ENCODE assay signal across 1 cellular context in genomic region chr1:198158766-198159589, GRCh38.
TF ChIP-seq lines count a peak whose summit lies in the region.

No MANE protein-coding gene starts in this region.

TF ChIP-seq in HepG2, 621 proteins besides CTCF, POLR2A, EP300 and RAD21 (continued from another document and continues in another):
- TF ChIP-seq, protein P1, sequence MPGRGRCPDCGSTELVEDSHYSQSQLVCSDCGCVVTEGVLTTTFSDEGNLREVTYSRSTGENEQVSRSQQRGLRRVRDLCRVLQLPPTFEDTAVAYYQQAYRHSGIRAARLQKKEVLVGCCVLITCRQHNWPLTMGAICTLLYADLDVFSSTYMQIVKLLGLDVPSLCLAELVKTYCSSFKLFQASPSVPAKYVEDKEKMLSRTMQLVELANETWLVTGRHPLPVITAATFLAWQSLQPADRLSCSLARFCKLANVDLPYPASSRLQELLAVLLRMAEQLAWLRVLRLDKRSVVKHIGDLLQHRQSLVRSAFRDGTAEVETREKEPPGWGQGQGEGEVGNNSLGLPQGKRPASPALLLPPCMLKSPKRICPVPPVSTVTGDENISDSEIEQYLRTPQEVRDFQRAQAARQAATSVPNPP (CRISPR knock-in tag; IDR thresholded peaks at IDR 0.05) = no peak
- TF ChIP-seq THYN1 (CRISPR knock-in tag; IDR thresholded peaks at IDR 0.05; ENCODE audit: borderline replicate concordance, low read depth) (no peak), ZSCAN12 (CRISPR knock-in tag; IDR thresholded peaks at IDR 0.05) (no peak), ZNF784 (CRISPR knock-in tag; IDR thresholded peaks at IDR 0.05; ENCODE audit: borderline replicate concordance) (peak; percentile 70; the same call in 1 of the 2 replicates), POLR2AphosphoS2 (IDR thresholded peaks at IDR 0.05; ENCODE audit: low read depth, low read length) (no peak), ZNF569 (CRISPR knock-in tag; IDR thresholded peaks at IDR 0.05; ENCODE audit: borderline replicate concordance) (no peak), RFXAP (CRISPR knock-in tag; IDR thresholded peaks at IDR 0.05; ENCODE audit: borderline replicate concordance) (no peak), IKZF4 (CRISPR knock-in tag; IDR thresholded peaks at IDR 0.05; ENCODE audit: borderline replicate concordance, low read depth, not compliant biosample characterization) (no peak), TCF7 (IDR thresholded peaks at IDR 0.05; ENCODE audit: low read depth) (no peak), ATF7-NPFF (CRISPR knock-in tag; IDR thresholded peaks at IDR 0.05; ENCODE audit: low read depth) (0 out of 2 replicates have a peak, but pooled peaks have one; percentile 47), FOXC1 (CRISPR knock-in tag; IDR thresholded peaks at IDR 0.05; ENCODE audit: borderline replicate concordance) (no peak), ZNF598 (CRISPR knock-in tag; IDR thresholded peaks at IDR 0.05; ENCODE audit: borderline replicate concordance) (no peak), ZNF550 (CRISPR knock-in tag; IDR thresholded peaks at IDR 0.05; ENCODE audit: borderline replicate concordance) (no peak), ZFP41 (CRISPR knock-in tag; IDR thresholded peaks at IDR 0.05; ENCODE audit: borderline replicate concordance) (no peak), ZNF709 (CRISPR knock-in tag; IDR thresholded peaks at IDR 0.05) (0 out of 2 replicates have a peak, but pooled peaks have one; percentile 45), ZNF318 (CRISPR knock-in tag; IDR thresholded peaks at IDR 0.05) (no peak), ZNF430 (CRISPR knock-in tag; IDR thresholded peaks at IDR 0.05) (0 out of 2 replicates have a peak, but pooled peaks have one; percentile 24), ARNTL (CRISPR knock-in tag; IDR thresholded peaks at IDR 0.05) (no peak), SNRNP70 (IDR thresholded peaks at IDR 0.05; ENCODE audit: low read depth, low read length) (no peak), ZFP36 (IDR thresholded peaks at IDR 0.05; ENCODE audit: borderline replicate concordance, low read depth, low read length, partially characterized antibody) (no peak), SYNCRIP (IDR thresholded peaks at IDR 0.05; ENCODE audit: insufficient read depth, low read depth, low read length) (no peak), ZNF205 (CRISPR knock-in tag; IDR thresholded peaks at IDR 0.05) (no peak), HNF1B (CRISPR knock-in tag; IDR thresholded peaks at IDR 0.05) (no peak), HMGA1 (CRISPR knock-in tag; conservative IDR thresholded peaks at IDR 0.05) (no peak), ARID4A (CRISPR knock-in tag; IDR thresholded peaks at IDR 0.05; ENCODE audit: borderline replicate concordance) (peak; percentile 60; the same call in 1 of the 2 replicates), AGO2 (optimal IDR thresholded peaks at IDR 0.05; ENCODE audit: low read depth, low read length) (no peak), MYC (CRISPR knock-in tag; IDR thresholded peaks at IDR 0.05; ENCODE audit: borderline replicate concordance) (peak; percentile 54; the same call in 1 of the 2 replicates), CBX1 (IDR thresholded peaks at IDR 0.05; ENCODE audit: low read depth) (no peak), ZNF547 (CRISPR knock-in tag; IDR thresholded peaks at IDR 0.05) (peak; percentile 49; the same call in 1 of the 2 replicates), FLYWCH1 (CRISPR knock-in tag; IDR thresholded peaks at IDR 0.05) (no peak), ZNF350 (CRISPR knock-in tag; IDR thresholded peaks at IDR 0.05; ENCODE audit: borderline replicate concordance, low read depth) (0 out of 2 replicates have a peak, but pooled peaks have one; percentile 38), NRL (CRISPR knock-in tag; IDR thresholded peaks at IDR 0.05; ENCODE audit: borderline replicate concordance) (no peak), ZNF678 (CRISPR knock-in tag; IDR thresholded peaks at IDR 0.05) (no peak)
- TF ChIP-seq, protein P2, sequence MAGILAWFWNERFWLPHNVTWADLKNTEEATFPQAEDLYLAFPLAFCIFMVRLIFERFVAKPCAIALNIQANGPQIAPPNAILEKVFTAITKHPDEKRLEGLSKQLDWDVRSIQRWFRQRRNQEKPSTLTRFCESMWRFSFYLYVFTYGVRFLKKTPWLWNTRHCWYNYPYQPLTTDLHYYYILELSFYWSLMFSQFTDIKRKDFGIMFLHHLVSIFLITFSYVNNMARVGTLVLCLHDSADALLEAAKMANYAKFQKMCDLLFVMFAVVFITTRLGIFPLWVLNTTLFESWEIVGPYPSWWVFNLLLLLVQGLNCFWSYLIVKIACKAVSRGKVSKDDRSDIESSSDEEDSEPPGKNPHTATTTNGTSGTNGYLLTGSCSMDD (CRISPR knock-in tag; IDR thresholded peaks at IDR 0.05) = no peak
- TF ChIP-seq, protein P3, sequence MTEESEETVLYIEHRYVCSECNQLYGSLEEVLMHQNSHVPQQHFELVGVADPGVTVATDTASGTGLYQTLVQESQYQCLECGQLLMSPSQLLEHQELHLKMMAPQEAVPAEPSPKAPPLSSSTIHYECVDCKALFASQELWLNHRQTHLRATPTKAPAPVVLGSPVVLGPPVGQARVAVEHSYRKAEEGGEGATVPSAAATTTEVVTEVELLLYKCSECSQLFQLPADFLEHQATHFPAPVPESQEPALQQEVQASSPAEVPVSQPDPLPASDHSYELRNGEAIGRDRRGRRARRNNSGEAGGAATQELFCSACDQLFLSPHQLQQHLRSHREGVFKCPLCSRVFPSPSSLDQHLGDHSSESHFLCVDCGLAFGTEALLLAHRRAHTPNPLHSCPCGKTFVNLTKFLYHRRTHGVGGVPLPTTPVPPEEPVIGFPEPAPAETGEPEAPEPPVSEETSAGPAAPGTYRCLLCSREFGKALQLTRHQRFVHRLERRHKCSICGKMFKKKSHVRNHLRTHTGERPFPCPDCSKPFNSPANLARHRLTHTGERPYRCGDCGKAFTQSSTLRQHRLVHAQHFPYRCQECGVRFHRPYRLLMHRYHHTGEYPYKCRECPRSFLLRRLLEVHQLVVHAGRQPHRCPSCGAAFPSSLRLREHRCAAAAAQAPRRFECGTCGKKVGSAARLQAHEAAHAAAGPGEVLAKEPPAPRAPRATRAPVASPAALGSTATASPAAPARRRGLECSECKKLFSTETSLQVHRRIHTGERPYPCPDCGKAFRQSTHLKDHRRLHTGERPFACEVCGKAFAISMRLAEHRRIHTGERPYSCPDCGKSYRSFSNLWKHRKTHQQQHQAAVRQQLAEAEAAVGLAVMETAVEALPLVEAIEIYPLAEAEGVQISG (CRISPR knock-in tag; IDR thresholded peaks at IDR 0.05) = peak; percentile 47; the same call in 1 of the 2 replicates
- TF ChIP-seq, protein P4, sequence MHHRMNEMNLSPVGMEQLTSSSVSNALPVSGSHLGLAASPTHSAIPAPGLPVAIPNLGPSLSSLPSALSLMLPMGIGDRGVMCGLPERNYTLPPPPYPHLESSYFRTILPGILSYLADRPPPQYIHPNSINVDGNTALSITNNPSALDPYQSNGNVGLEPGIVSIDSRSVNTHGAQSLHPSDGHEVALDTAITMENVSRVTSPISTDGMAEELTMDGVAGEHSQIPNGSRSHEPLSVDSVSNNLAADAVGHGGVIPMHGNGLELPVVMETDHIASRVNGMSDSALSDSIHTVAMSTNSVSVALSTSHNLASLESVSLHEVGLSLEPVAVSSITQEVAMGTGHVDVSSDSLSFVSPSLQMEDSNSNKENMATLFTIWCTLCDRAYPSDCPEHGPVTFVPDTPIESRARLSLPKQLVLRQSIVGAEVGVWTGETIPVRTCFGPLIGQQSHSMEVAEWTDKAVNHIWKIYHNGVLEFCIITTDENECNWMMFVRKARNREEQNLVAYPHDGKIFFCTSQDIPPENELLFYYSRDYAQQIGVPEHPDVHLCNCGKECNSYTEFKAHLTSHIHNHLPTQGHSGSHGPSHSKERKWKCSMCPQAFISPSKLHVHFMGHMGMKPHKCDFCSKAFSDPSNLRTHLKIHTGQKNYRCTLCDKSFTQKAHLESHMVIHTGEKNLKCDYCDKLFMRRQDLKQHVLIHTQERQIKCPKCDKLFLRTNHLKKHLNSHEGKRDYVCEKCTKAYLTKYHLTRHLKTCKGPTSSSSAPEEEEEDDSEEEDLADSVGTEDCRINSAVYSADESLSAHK (CRISPR knock-in tag; IDR thresholded peaks at IDR 0.05; ENCODE audit: borderline replicate concordance) = 0 out of 2 replicates have a peak, but pooled peaks have one; percentile 50
